Comparison of ENCODE assay signal across 25 cellular contexts in the genomic region with DNA sequence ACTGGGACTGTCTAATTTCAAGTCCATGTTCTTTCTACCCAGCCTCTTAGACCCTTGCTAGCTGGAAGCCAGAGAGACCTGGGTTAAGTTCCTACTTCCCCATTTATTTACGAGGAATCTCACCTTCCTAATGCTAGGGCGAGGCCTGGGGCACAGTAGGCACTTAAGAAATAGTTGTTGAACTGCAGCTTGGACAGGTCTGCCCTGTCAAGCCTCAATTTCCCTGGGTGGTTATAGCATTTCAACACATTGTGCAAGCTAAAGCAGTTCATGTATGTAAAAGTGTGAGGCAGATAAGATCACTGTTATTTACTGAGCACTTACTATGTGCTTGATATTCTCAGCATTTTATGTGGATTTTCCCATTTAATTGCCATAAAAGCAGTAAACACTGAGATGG. TPM values are rescaled to one million over a fixed set of nuclear protein-coding genes. Genes with fewer than 3 reads are reported as not detected.
DNase-seq lines count a peak whose midpoint lies in the region; ATAC-seq, FAIRE-seq and TF ChIP-seq lines count a peak whose summit lies in the region.
"Had no signal": no experiment of that assay in that cellular context is flagged by ENCODE, and none has a peak within 500 bp of the region (broad histone marks: within the 10 kb centered on the region; RNA-seq: fewer than 3 reads in every experiment).

No MANE protein-coding gene starts in this region.

- no peak for DNase-seq in heart left ventricle
- DNase-seq in right cardiac atrium, result no peak
- no peak for DNase-seq in upper lobe of right lung
- no peak for DNase-seq in HepG2 (ENCODE audit: low spot score)
- no peak for DNase-seq in NCI-H524 (lab: John Stamatoyannopoulos, UW)
- DNase-seq: activated CD4-positive, alpha-beta T cell treated with anti-CD3 and anti-CD28 coated beads, Interleukin-2, amount 50 U/mL, for 4 hours; activated CD8-positive, alpha-beta memory T cell treated with anti-CD3 and anti-CD28 coated beads, Interleukin-2, amount 50 U/mL, for 4 hours; activated naive CD8-positive, alpha-beta T cell treated with anti-CD3 and anti-CD28 coated beads for 36 hours; effector CD4-positive, alpha-beta T cell; foreskin melanocyte; GDM1; GM23248; NCI-H1105 treated with DMSO at 0.1 percent for 48 hours; NCI-H2029; NCI-H226; NCI-H774; stimulated activated CD4-positive, alpha-beta T cell treated with anti-CD3 and anti-CD28 coated beads, Interleukin-4, amount 100 ng/mL, for 24 hours; stimulated activated naive CD4-positive, alpha-beta T cell; T1000 had no signal

- H3K9ac ChIP-seq in rectal smooth muscle tissue (ENCODE audit: low read length) (no peak overlapping the region), HepG2 (ENCODE audit: insufficient read depth, low read depth, low read length) (no peak overlapping the region)
- H3K9ac ChIP-seq: GM23248 had no signal

- TF ChIP-seq EP300 in HepG2 (IDR thresholded peaks at IDR 0.05; ENCODE audit: low read depth in 2 of 2, low read length in 2 of 2) (no peak), HepG2 (CRISPR knock-in tag; IDR thresholded peaks at IDR 0.05; ENCODE audit: borderline replicate concordance) (no peak)

- CTCF ChIA-PET in HepG2 (lab: Yijun Ruan, JAX; ENCODE audit: low intra/inter-chr PET ratio, low total read pairs), result no interaction called here

- H3K4me2 ChIP-seq in HepG2 (ENCODE audit: low read depth, low read length), result no peak overlapping the region

- no TSS peak for BruUV-seq in HepG2 (replicated peaks; lab: Mats Ljungman, UMichigan)

- ATAC-seq in heart left ventricle (no peak), right cardiac atrium (no peak), esophagus mucosa (peak; percentile 82), upper lobe of right lung (no peak), HepG2 (no peak), HG02885 (IDR thresholded peaks at IDR 0.05; ENCODE audit: poor library complexity, unreplicated experiment) (no peak)
- ATAC-seq: K562 had no signal

- H3K79me2 ChIP-seq in HepG2 (ENCODE audit: insufficient read depth, low read length), result no peaks in the 10 kb centered on the region

- no peak for TF ChIP-seq POLR2A in heart left ventricle (IDR thresholded peaks at IDR 0.05)
- TF ChIP-seq POLR2A in HepG2 (IDR thresholded peaks at IDR 0.05; ENCODE audit: insufficient read depth in 1 of 2, low read depth in 2 of 2, low read length in 2 of 2), result no peak

- no peak overlapping the region for H2AFZ ChIP-seq in HepG2 (ENCODE audit: low read length)
- H2AFZ ChIP-seq: GM23248 had no signal

- intact Hi-C loops in heart left ventricle (cut with DNase I), result no loop called here
- intact Hi-C loops in right cardiac atrium (cut with DNase I), result no loop called here
- intact Hi-C loops in upper lobe of right lung (cut with DNase I), result no loop called here
- intact Hi-C loops in HepG2 (cut with micrococcal nuclease; ENCODE audit: unreplicated experiment), result no loop called here

- POLR2A ChIA-PET in HepG2 (lab: Yijun Ruan, JAX), result no interaction called here

- H3K4me3 ChIP-seq in heart left ventricle (no peak overlapping the region), right cardiac atrium (ENCODE audit: low read length) (no peak overlapping the region), rectal smooth muscle tissue (ENCODE audit: low read length) (no peak overlapping the region), upper lobe of right lung (no peak overlapping the region), HepG2 (replicated peaks in 1 of 3; ENCODE audit: insufficient read depth in 1 of 3, low read depth in 2 of 3, low read length in 3 of 3) (no peak overlapping the region)
- H3K4me3 ChIP-seq: GM23248, K562 had no signal

- in situ Hi-C loops in HepG2 (cut with HindIII; ENCODE audit: extremely low pct_ligation_motif_present, low pct_unique_long_range_greater_than_20kb), result no loop called here

- no peaks in the 10 kb centered on the region for H4K20me1 ChIP-seq in HepG2 (ENCODE audit: insufficient read depth, low read length)

- FAIRE-seq in HepG2 (lab: Jason Lieb, UNC), result no peak
- FAIRE-seq: GM18507, islet of Langerhans, K562 had no signal

- no peak for TF ChIP-seq RAD21 in HepG2 (CRISPR knock-in tag; IDR thresholded peaks at IDR 0.05)

- TF ChIP-seq CTCF in heart left ventricle (IDR thresholded peaks at IDR 0.05) (no peak), upper lobe of right lung (IDR thresholded peaks at IDR 0.05) (no peak), HepG2 (CRISPR knock-in tag; IDR thresholded peaks at IDR 0.05) (no peak)

- H3K4me1 ChIP-seq in heart left ventricle (peaks cover 0 to 88% (median 47%) of the 10 kb centered on the region in 12 donors), right cardiac atrium (ENCODE audit: control insufficient read depth, insufficient read depth, low read length) (peaks cover 10% of the 10 kb centered on the region), rectal smooth muscle tissue (ENCODE audit: control insufficient read depth, insufficient read depth, low read length) (peaks cover 29% of the 10 kb centered on the region), upper lobe of right lung (peaks cover 27% of the 10 kb centered on the region), HepG2 (ENCODE audit: insufficient read depth, low read length) (no peaks in the 10 kb centered on the region)

- H3K36me3 ChIP-seq in heart left ventricle (no peaks in the 10 kb centered on the region), rectal smooth muscle tissue (ENCODE audit: control insufficient read depth, insufficient read depth, low read length) (no peaks in the 10 kb centered on the region), upper lobe of right lung (no peaks in the 10 kb centered on the region), HepG2 (replicated peaks in 1 of 2; ENCODE audit: control insufficient read depth in 1 of 2, insufficient read depth in 2 of 2, low read length in 2 of 2) (no peaks in the 10 kb centered on the region)

- H3K27ac ChIP-seq in heart left ventricle (peak overlapping the region in 7 of 12 donors; percentile 31 to 79 (median 55)), right cardiac atrium (ENCODE audit: low read length) (no peak overlapping the region), rectal smooth muscle tissue (ENCODE audit: low read depth, low read length) (peak overlapping the region; percentile 70), upper lobe of right lung (peak overlapping the region; percentile 77), HepG2 (ENCODE audit: extremely low read length, insufficient read depth, low read length) (no peak overlapping the region)

- WGBS in heart left ventricle, 4 donors, result 91 to 100% (median 95%) methylated on average over 2 of the region's 2 CpGs
- WGBS in right cardiac atrium, result 83% methylated on average over 2 of the region's 2 CpGs
- 0% methylated on average over 2 of the region's 2 CpGs for WGBS in HepG2 (ENCODE audit: low lambda C conversion rate)

- no peaks in the 10 kb centered on the region for H3K9me3 ChIP-seq in heart left ventricle
- no peaks in the 10 kb centered on the region for H3K9me3 ChIP-seq in right cardiac atrium (ENCODE audit: control insufficient read depth, low read length)
- H3K9me3 ChIP-seq in upper lobe of right lung, result no peaks in the 10 kb centered on the region
- no peaks in the 10 kb centered on the region for H3K9me3 ChIP-seq in HepG2 (ENCODE audit: low read length)

- H3K27me3 ChIP-seq in heart left ventricle, result no peaks in the 10 kb centered on the region
- no peaks in the 10 kb centered on the region for H3K27me3 ChIP-seq in right cardiac atrium (ENCODE audit: control insufficient read depth, insufficient read depth)
- H3K27me3 ChIP-seq in rectal smooth muscle tissue (ENCODE audit: control insufficient read depth, insufficient read depth, low read length), result no peaks in the 10 kb centered on the region
- no peaks in the 10 kb centered on the region for H3K27me3 ChIP-seq in upper lobe of right lung
- peaks cover 0 to 7% of the 10 kb centered on the region in 2 experiments; a peak in 2 of 5 replicates for H3K27me3 ChIP-seq in HepG2 (ENCODE audit: control insufficient read depth in 1 of 2, insufficient read depth in 2 of 2, low read length in 2 of 2)

TF ChIP-seq in HepG2, 621 proteins besides CTCF, POLR2A, EP300 and RAD21:
- TF ChIP-seq ATM (IDR thresholded peaks at IDR 0.05; ENCODE audit: borderline replicate concordance), result no peak

RNA-seq across cellular contexts. Expression of a gene that starts 12.1 kb away (rescaled TPM):
- total RNA-seq in heart left ventricle (10 to 100 TPM; 12.3 to 46.5 (median 25.4) TPM), right cardiac atrium (10 to 100 TPM in 2 of 4 donors, 1 to 10 TPM in 2; 7.9 to 12.9 (median 10.1) TPM), esophagus mucosa (17.0 TPM), upper lobe of right lung (44.8 TPM), HepG2 (2016; rRNA removed; fragmentation: Illumina TruSeq; extraction: Trizol) (9.3 and 17.8 TPM in 2 replicates)
- polyA plus RNA-seq in heart left ventricle (10 to 100 TPM in 1 of 2 donors, 1 to 10 TPM in 1; 7.6 to 20.2 TPM), right cardiac atrium (4.4 TPM), HepG2 (2011; rRNA removed) (31.8 and 34.6 TPM in 2 replicates)
- total RNA-seq in HepG2 (2016; cell fraction: cytosol; rRNA removed; fragmentation: Illumina TruSeq; extraction: Trizol; ENCODE audit: low read depth), result 1.8 and 2.1 TPM in 2 replicates
- 7.9 and 14.7 TPM in 2 replicates for total RNA-seq in HepG2 (2016; cell fraction: insoluble cytoplasmic fraction; rRNA removed; fragmentation: Illumina TruSeq; extraction: Trizol)
- total RNA-seq in HepG2 (2016; cell fraction: membrane; rRNA removed; fragmentation: Illumina TruSeq; extraction: Trizol), result 4.4 and 5.0 TPM in 2 replicates
- 16.8 and 17.5 TPM in 2 replicates for total RNA-seq in HepG2 (2016; cell fraction: nucleus; rRNA removed; fragmentation: Illumina TruSeq; extraction: Trizol)
- 14.2 and 15.5 TPM in 2 replicates for polyA plus RNA-seq in HepG2 (2011; cell fraction: cytosol; rRNA removed)
- polyA plus RNA-seq in HepG2 (2011; cell fraction: nucleus; rRNA removed), result 60.9 and 76.1 TPM in 2 replicates
- polyA plus RNA-seq in HepG2 (2012), result 17.0 and 25.6 TPM in 2 replicates
- 0.25 and 0.33 TPM in 2 replicates for polyA plus RNA-seq in HepG2 (2016; cell fraction: cytosol; fragmentation: Illumina TruSeq; extraction: Trizol; ENCODE audit: low read depth)
- polyA plus RNA-seq in HepG2 (2016; cell fraction: insoluble cytoplasmic fraction; fragmentation: Illumina TruSeq; extraction: Trizol; ENCODE audit: low read depth), result 6.9 and 9.3 TPM in 2 replicates
- 0.58 TPM in 2 replicates for polyA plus RNA-seq in HepG2 (2016; cell fraction: membrane; fragmentation: Illumina TruSeq; extraction: Trizol; ENCODE audit: low read depth)
- 14.5 and 14.6 TPM in 2 replicates for polyA plus RNA-seq in HepG2 (2016; cell fraction: nucleus; fragmentation: Illumina TruSeq; extraction: Trizol; ENCODE audit: insufficient read depth, low read depth)
- polyA minus RNA-seq in HepG2 (2011; rRNA and poly(A)+ RNA removed; ENCODE audit: low replicate concordance), result 11.5 and 103 TPM in 2 replicates
- polyA minus RNA-seq in HepG2 (2011; cell fraction: cytosol; rRNA and poly(A)+ RNA removed), result 39.2 and 39.5 TPM in 2 replicates
- polyA minus RNA-seq in HepG2 (2011; cell fraction: nucleus; rRNA and poly(A)+ RNA removed), result 90.6 and 99.7 TPM in 2 replicates

Comparison
In these comparisons a context has a peak if more than half of its experiments do, and no peak if none do; other contexts are left out.
1. H3K27ac ChIP-seq: peak in heart left ventricle (7 of 12), rectal smooth muscle tissue (single experiment) and upper lobe of right lung (single experiment); none in right cardiac atrium (single experiment) and HepG2 (single experiment).